ENCODE assay signal across 12 cellular contexts in genomic region chr1:34787461-34788420, GRCh38. TPM values are rescaled to one million over a fixed set of nuclear protein-coding genes. Genes with fewer than 3 reads are reported as not detected.
DNase-seq lines count a peak whose midpoint lies in the region; ATAC-seq and TF ChIP-seq lines count a peak whose summit lies in the region.
"Had no signal": no experiment of that assay in that cellular context is flagged by ENCODE, and none has a peak within 500 bp of the region (broad histone marks: within the 10 kb centered on the region; RNA-seq: fewer than 3 reads in every experiment).

No MANE protein-coding gene starts in this region.

- TF ChIP-seq CTCF in NB4 (IDR thresholded peaks at IDR 0.05; ENCODE audit: low read depth, low read length) (peak; percentile 56), colonic mucosa (IDR thresholded peaks at IDR 0.05) (peak; percentile 17), gastrocnemius medialis (IDR thresholded peaks at IDR 0.05 in 4 of 5, conservative IDR thresholded peaks at IDR 0.05 in 1 of 5) (peak in 4 of 5 experiments; percentile 14 to 24 (median 20))

- H3K27me3 Mint-ChIP-seq in activated naive CD4-positive, alpha-beta T cell treated with anti-CD3 and anti-CD28 coated beads, Interleukin-2, amount 10 ng/mL, durations not matched to agents 7 days and 5 days = peaks cover 55% of the 10 kb centered on the region

- TF ChIP-seq POLR2A in NB4 (IDR thresholded peaks at IDR 0.05; ENCODE audit: extremely low read depth, insufficient read length) = no peak
- TF ChIP-seq POLR2A in gastrocnemius medialis (IDR thresholded peaks at IDR 0.05) = no peak

- no peak overlapping the region for H3K4me3 ChIP-seq in NB4 (ENCODE audit: low read depth, low read length)
- no peak overlapping the region for H3K4me3 ChIP-seq in colonic mucosa
- no peak overlapping the region for H3K4me3 ChIP-seq in gastrocnemius medialis

- H3K27ac ChIP-seq in colonic mucosa = no peak overlapping the region
- peak overlapping the region in 2 of 4 donors; percentile 21 to 52 for H3K27ac ChIP-seq in gastrocnemius medialis
- H3K27ac ChIP-seq: parathyroid adenoma had no signal

- ATAC-seq in gastrocnemius medialis (no peak), HG03457 (IDR thresholded peaks at IDR 0.05; ENCODE audit: unreplicated experiment) (no peak)
- ATAC-seq in activated CD4-positive, CD25-positive, alpha-beta regulatory T cell treated with anti-CD3 and anti-CD28 coated beads, Interleukin-2, amount 50 U/mL, for 24 hours = no peak

- in situ Hi-C loops in gastrocnemius medialis (cut with MboI; ENCODE audit: low sequenced_read_pairs in 4 of 4) = loop anchor here in 1 of 4 donors (5.0 kb wide), 1 partner anchor 65 kb away; no protein-coding TSS in a partner anchor

- CTCF ChIA-PET in activated naive CD4-positive, alpha-beta T cell treated with anti-CD3 and anti-CD28 coated beads, Interleukin-2, amount 10 ng/mL, durations not matched to agents 7 days and 5 days (lab: Charles Lee) = interaction anchor here (1.0 to 3.3 kb wide), 9 partner anchors 47 to 107 kb away, joined by 3 to 25 read pairs (median 4); no protein-coding TSS in a partner anchor

- peak; percentile 21 for DNase-seq in activated CD4-positive, alpha-beta T cell treated with anti-CD3 and anti-CD28 coated beads for 48 hours
- no peak for DNase-seq in activated CD4-positive, alpha-beta T cell treated with anti-CD3 and anti-CD28 coated beads for 4 hours
- peak; percentile 62 for DNase-seq in NB4 (ENCODE audit: low read depth)
- no peak for DNase-seq in colonic mucosa
- no peak for DNase-seq in gastrocnemius medialis
- no peak for DNase-seq in activated naive CD4-positive, alpha-beta T cell treated with anti-CD3 and anti-CD28 coated beads, Interleukin-2, amount 10 ng/mL, durations not matched to agents 7 days and 5 days
- DNase-seq: C1 segment of cervical spinal cord, NCI-H187 treated with DMSO at 0.1 percent for 48 hours had no signal

- H3K9ac ChIP-seq in colonic mucosa (ENCODE audit: low read depth in 2 of 2, low read length in 2 of 2) = no peak overlapping the region
- H3K9ac ChIP-seq: parathyroid adenoma had no signal

- H3K4me3 Mint-ChIP-seq in activated naive CD4-positive, alpha-beta T cell treated with anti-CD3 and anti-CD28 coated beads, Interleukin-2, amount 10 ng/mL, durations not matched to agents 7 days and 5 days = no peak overlapping the region

- H3K27me3 ChIP-seq in colonic mucosa = peaks cover 7% of the 10 kb centered on the region
- peaks cover 1 to 7% (median 6%) of the 10 kb centered on the region in 3 donors for H3K27me3 ChIP-seq in gastrocnemius medialis

- no peaks in the 10 kb centered on the region for H3K9me3 ChIP-seq in colonic mucosa
- H3K9me3 ChIP-seq in gastrocnemius medialis = no peaks in the 10 kb centered on the region

- H3K4me1 Mint-ChIP-seq in activated naive CD4-positive, alpha-beta T cell treated with anti-CD3 and anti-CD28 coated beads, Interleukin-2, amount 10 ng/mL, durations not matched to agents 7 days and 5 days = peaks cover 7% of the 10 kb centered on the region

- no peaks in the 10 kb centered on the region for H3K9me3 Mint-ChIP-seq in activated naive CD4-positive, alpha-beta T cell treated with anti-CD3 and anti-CD28 coated beads, Interleukin-2, amount 10 ng/mL, durations not matched to agents 7 days and 5 days

- H3K27ac Mint-ChIP-seq in activated naive CD4-positive, alpha-beta T cell treated with anti-CD3 and anti-CD28 coated beads, Interleukin-2, amount 10 ng/mL, durations not matched to agents 7 days and 5 days = no peak overlapping the region

- H3K4me1 ChIP-seq in colonic mucosa (no peaks in the 10 kb centered on the region), gastrocnemius medialis (peaks cover 3 to 5% of the 10 kb centered on the region in 2 donors)
- H3K4me1 ChIP-seq: parathyroid adenoma had no signal

- intact Hi-C loops in colonic mucosa (cut with DNase I) (loop anchor here (2.0 to 5.0 kb wide), 2 partner anchors 65 to 80 kb away; no protein-coding TSS in a partner anchor), gastrocnemius medialis (cut with DNase I; ENCODE audit: low total_unique reads) (loop anchor here (2.0 to 5.0 kb wide), 2 partner anchors 65 to 80 kb away; no protein-coding TSS in a partner anchor)

- H3K36me3 Mint-ChIP-seq in activated naive CD4-positive, alpha-beta T cell treated with anti-CD3 and anti-CD28 coated beads, Interleukin-2, amount 10 ng/mL, durations not matched to agents 7 days and 5 days = no peaks in the 10 kb centered on the region

- no peaks in the 10 kb centered on the region for H3K36me3 ChIP-seq in colonic mucosa
- no peaks in the 10 kb centered on the region for H3K36me3 ChIP-seq in gastrocnemius medialis

RNA-seq across cellular contexts. Expression of gene GJA4, which starts 5.1 kb away (rescaled TPM):
- 1 to 10 TPM; 2.3 to 3.5 TPM for total RNA-seq in colonic mucosa
- total RNA-seq in gastrocnemius medialis = 10 to 100 TPM; 14.4 to 41.4 (median 27.7) TPM
- total RNA-seq: H4 had no signal

RNA-seq across cellular contexts. Expression of gene GJB3, which starts 6.7 kb away (rescaled TPM):
- total RNA-seq in colonic mucosa (10 to 100 TPM in 1 of 2 donors, 1 to 10 TPM in 1; 7.5 to 20.7 TPM), gastrocnemius medialis (not detected)
- total RNA-seq: H4 had no signal

RNA-seq across cellular contexts. Expression of gene GJB4, which starts 28.2 kb away (rescaled TPM):
- total RNA-seq in colonic mucosa (under 1 TPM; 0.08 to 0.44 TPM), gastrocnemius medialis (not detected)
- total RNA-seq: H4 had no signal

RNA-seq across cellular contexts. Expression of gene GJB5, which starts 32.9 kb away (rescaled TPM):
- total RNA-seq in colonic mucosa = under 1 TPM in 1 of 2 donors, not detected in 1; 0.42 TPM
- total RNA-seq in gastrocnemius medialis = not detected
- total RNA-seq: H4 had no signal

Comparison
In these comparisons a context has a peak if more than half of its experiments do, and no peak if none do; other contexts are left out.
1. DNase-seq: peak in activated CD4-positive, alpha-beta T cell treated with anti-CD3 and anti-CD28 coated beads for 48 hours (single experiment) and NB4 (single experiment); none in activated CD4-positive, alpha-beta T cell treated with anti-CD3 and anti-CD28 coated beads for 4 hours (0 of 2), colonic mucosa (single experiment), gastrocnemius medialis (0 of 2) and activated naive CD4-positive, alpha-beta T cell treated with anti-CD3 and anti-CD28 coated beads, Interleukin-2, amount 10 ng/mL, durations not matched to agents 7 days and 5 days (single experiment).
2. RNA of gene GJB3, which starts 6.7 kb away (total RNA-seq): 7.5 to 20.7 TPM in colonic mucosa; not detected in gastrocnemius medialis; every median in the first group is over 4 times any median in the second.
3. Peak in every context shown above with its lines, with median percentiles within 50 percentile points of each other: CTCF ChIP-seq.